Comparison of ENCODE assay signal across 18 cellular contexts in the genomic region with DNA sequence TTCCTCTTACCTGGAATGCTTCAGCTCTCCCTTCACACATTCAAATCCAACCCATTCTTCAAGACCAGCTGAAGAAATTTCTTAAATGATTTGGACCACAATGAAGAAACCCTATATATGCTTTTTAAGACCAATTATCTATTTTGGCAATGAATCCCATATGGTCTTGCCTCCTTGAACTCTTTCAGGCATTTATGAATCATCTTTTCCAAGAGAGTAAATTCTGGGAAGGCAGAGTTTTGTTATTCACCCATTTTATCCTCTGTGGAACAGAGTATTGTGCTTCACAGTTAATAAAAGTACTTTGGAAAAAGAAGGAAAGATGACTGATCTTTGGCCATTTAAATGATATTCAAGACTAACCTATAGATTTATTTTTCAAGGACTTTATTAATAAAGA. TPM values are rescaled to one million over a fixed set of nuclear protein-coding genes. Genes with fewer than 3 reads are reported as not detected.
DNase-seq lines count a peak whose midpoint lies in the region; ATAC-seq and TF ChIP-seq lines count a peak whose summit lies in the region.
"Had no signal": no experiment of that assay in that cellular context is flagged by ENCODE, and none has a peak within 500 bp of the region (broad histone marks: within the 10 kb centered on the region; RNA-seq: fewer than 3 reads in every experiment).

No MANE protein-coding gene starts in this region.

- H3K9me3 Mint-ChIP-seq in activated naive CD4-positive, alpha-beta T cell treated with anti-CD3 and anti-CD28 coated beads, Interleukin-2, amount 50 U/mL, for 24 hours = peaks cover 6% of the 10 kb centered on the region
- H3K9me3 Mint-ChIP-seq in activated B cell treated with CpG ODN at 0.5 μM for 24 hours = no peaks in the 10 kb centered on the region
- H3K9me3 Mint-ChIP-seq in stimulated activated memory B cell treated with anti-CD40 and anti-IgM and Interleukin-4, amounts not matched to agents 10 μg/mL and 1 μg/mL and 100 μg/mL, for 72 hours = peaks cover 4% of the 10 kb centered on the region

- no peaks in the 10 kb centered on the region for H3K27me3 ChIP-seq in effector memory CD4-positive, alpha-beta T cell (replicated peaks; ENCODE audit: control insufficient read depth, insufficient read depth, low read length, poor library complexity, severe bottlenecking)
- H3K27me3 ChIP-seq: gastrocnemius medialis had no signal

- H3K9me3 ChIP-seq in effector memory CD4-positive, alpha-beta T cell (ENCODE audit: control insufficient read depth, low read length) = no peaks in the 10 kb centered on the region
- H3K9me3 ChIP-seq: gastrocnemius medialis had no signal

- peaks cover 55% of the 10 kb centered on the region for H3K4me1 Mint-ChIP-seq in activated naive CD4-positive, alpha-beta T cell treated with anti-CD3 and anti-CD28 coated beads, Interleukin-2, amount 50 U/mL, for 24 hours
- H3K4me1 Mint-ChIP-seq in activated B cell treated with CpG ODN at 0.5 μM for 24 hours = peaks cover 14% of the 10 kb centered on the region
- H3K4me1 Mint-ChIP-seq in stimulated activated memory B cell treated with anti-CD40 and anti-IgM and Interleukin-4, amounts not matched to agents 10 μg/mL and 1 μg/mL and 100 μg/mL, for 72 hours = peaks cover 22% of the 10 kb centered on the region

- H3K4me3 ChIP-seq in effector memory CD4-positive, alpha-beta T cell (ENCODE audit: insufficient read depth, low read depth, low read length, poor library complexity, severe bottlenecking) = no peak overlapping the region
- H3K4me3 ChIP-seq: gastrocnemius medialis, PC-9 had no signal

- no peak for DNase-seq in activated naive CD4-positive, alpha-beta T cell (lab: John Stamatoyannopoulos, UW)
- DNase-seq in activated B cell treated with CpG ODN at 0.5 μM for 24 hours (no peak), NCI-H2227 (lab: John Stamatoyannopoulos, UW; ENCODE audit: unreplicated experiment) (no peak), HUDEP-2 (lab: John Stamatoyannopoulos, UW; ENCODE audit: unreplicated experiment in 76 of 76) (no peak)
- DNase-seq in effector memory CD4-positive, alpha-beta T cell = no peak
- DNase-seq: activated CD4-positive, CD25-positive, alpha-beta regulatory T cell; activated T-cell treated with anti-CD3 and anti-CD28 coated beads, Interleukin-2, amount 50 U/mL, for 1 hour; AML-193; effector CD8-positive, alpha-beta T cell; gastrocnemius medialis; mammary epithelial cell; NCI-H187; NCI-H510A; occipital lobe; PC-9 had no signal

- intact Hi-C loops in activated B cell treated with CpG ODN at 0.5 μM for 24 hours (cut with micrococcal nuclease) = no loop called here

- H3K4me3 Mint-ChIP-seq in activated naive CD4-positive, alpha-beta T cell treated with anti-CD3 and anti-CD28 coated beads, Interleukin-2, amount 50 U/mL, for 24 hours = peak overlapping the region; percentile 76
- no peak overlapping the region for H3K4me3 Mint-ChIP-seq in activated B cell treated with CpG ODN at 0.5 μM for 24 hours
- H3K4me3 Mint-ChIP-seq in stimulated activated memory B cell treated with anti-CD40 and anti-IgM and Interleukin-4, amounts not matched to agents 10 μg/mL and 1 μg/mL and 100 μg/mL, for 72 hours = no peak overlapping the region

- POLR2A ChIA-PET in activated B cell treated with CpG ODN at 0.5 μM for 24 hours (lab: Charles Lee) = no interaction called here

- peaks cover 72% of the 10 kb centered on the region for H3K36me3 ChIP-seq in effector memory CD4-positive, alpha-beta T cell (ENCODE audit: control insufficient read depth, insufficient read depth, low read length)

- H3K27ac ChIP-seq in effector memory CD4-positive, alpha-beta T cell (ENCODE audit: insufficient read depth, low read length, poor library complexity, severe bottlenecking) = peak overlapping the region; percentile 10
- H3K27ac ChIP-seq: gastrocnemius medialis, PC-9 had no signal

- CTCF ChIA-PET in activated B cell treated with CpG ODN at 0.5 μM for 24 hours (lab: Charles Lee) = no interaction called here

- no peak for TF ChIP-seq CTCF in activated B cell treated with CpG ODN at 0.5 μM for 24 hours (IDR thresholded peaks at IDR 0.05)

- H3K27ac Mint-ChIP-seq in activated naive CD4-positive, alpha-beta T cell treated with anti-CD3 and anti-CD28 coated beads, Interleukin-2, amount 50 U/mL, for 24 hours = peak overlapping the region; percentile 93
- peak overlapping the region; percentile 19 for H3K27ac Mint-ChIP-seq in activated B cell treated with CpG ODN at 0.5 μM for 24 hours
- H3K27ac Mint-ChIP-seq in stimulated activated memory B cell treated with anti-CD40 and anti-IgM and Interleukin-4, amounts not matched to agents 10 μg/mL and 1 μg/mL and 100 μg/mL, for 72 hours = peak overlapping the region; percentile 31

- H3K36me3 Mint-ChIP-seq in activated naive CD4-positive, alpha-beta T cell treated with anti-CD3 and anti-CD28 coated beads, Interleukin-2, amount 50 U/mL, for 24 hours = peaks cover 36% of the 10 kb centered on the region
- peaks cover 68% of the 10 kb centered on the region for H3K36me3 Mint-ChIP-seq in activated B cell treated with CpG ODN at 0.5 μM for 24 hours (ENCODE audit: low read depth)
- peaks cover 59% of the 10 kb centered on the region for H3K36me3 Mint-ChIP-seq in stimulated activated memory B cell treated with anti-CD40 and anti-IgM and Interleukin-4, amounts not matched to agents 10 μg/mL and 1 μg/mL and 100 μg/mL, for 72 hours

- no peak for ATAC-seq in activated B cell treated with CpG ODN at 0.5 μM for 24 hours (ENCODE audit: low read depth)
- no peak for ATAC-seq in stimulated activated memory B cell treated with anti-CD40 and anti-IgM and Interleukin-4, amounts not matched to agents 10 μg/mL and 1 μg/mL and 100 μg/mL, for 72 hours
- no peak for ATAC-seq in GM21381 (IDR thresholded peaks at IDR 0.05; ENCODE audit: unreplicated experiment)
- ATAC-seq: gastrocnemius medialis had no signal

- H3K4me1 ChIP-seq in effector memory CD4-positive, alpha-beta T cell (ENCODE audit: control insufficient read depth, insufficient read depth, low read length, poor library complexity, severe bottlenecking) = peaks cover 9% of the 10 kb centered on the region
- H3K4me1 ChIP-seq: gastrocnemius medialis had no signal

- no peaks in the 10 kb centered on the region for H3K27me3 Mint-ChIP-seq in activated naive CD4-positive, alpha-beta T cell treated with anti-CD3 and anti-CD28 coated beads, Interleukin-2, amount 50 U/mL, for 24 hours
- H3K27me3 Mint-ChIP-seq in activated B cell treated with CpG ODN at 0.5 μM for 24 hours = no peaks in the 10 kb centered on the region
- no peaks in the 10 kb centered on the region for H3K27me3 Mint-ChIP-seq in stimulated activated memory B cell treated with anti-CD40 and anti-IgM and Interleukin-4, amounts not matched to agents 10 μg/mL and 1 μg/mL and 100 μg/mL, for 72 hours

RNA-seq across cellular contexts. Expression of gene GIT2, which starts 14.0 kb away (rescaled TPM):
- 89.2 and 107 TPM in 2 replicates for total RNA-seq in activated B cell treated with CpG ODN at 0.5 μM for 24 hours

RNA-seq across cellular contexts. Expression of gene ANKRD13A, which starts 17.0 kb away (rescaled TPM):
- 121 and 135 TPM in 2 replicates for total RNA-seq in activated B cell treated with CpG ODN at 0.5 μM for 24 hours

Comparison
In these comparisons a context has a peak if more than half of its experiments do, and no peak if none do; other contexts are left out.
1. H3K27ac Mint-ChIP-seq: peak in every context shown above with its lines; median percentile 93 in activated naive CD4-positive, alpha-beta T cell treated with anti-CD3 and anti-CD28 coated beads, Interleukin-2, amount 50 U/mL, for 24 hours; 31 in stimulated activated memory B cell treated with anti-CD40 and anti-IgM and Interleukin-4, amounts not matched to agents 10 μg/mL and 1 μg/mL and 100 μg/mL, for 72 hours; 19 in activated B cell treated with CpG ODN at 0.5 μM for 24 hours.